28 cellular contexts compared by ENCODE assay signal in the genomic region with DNA sequence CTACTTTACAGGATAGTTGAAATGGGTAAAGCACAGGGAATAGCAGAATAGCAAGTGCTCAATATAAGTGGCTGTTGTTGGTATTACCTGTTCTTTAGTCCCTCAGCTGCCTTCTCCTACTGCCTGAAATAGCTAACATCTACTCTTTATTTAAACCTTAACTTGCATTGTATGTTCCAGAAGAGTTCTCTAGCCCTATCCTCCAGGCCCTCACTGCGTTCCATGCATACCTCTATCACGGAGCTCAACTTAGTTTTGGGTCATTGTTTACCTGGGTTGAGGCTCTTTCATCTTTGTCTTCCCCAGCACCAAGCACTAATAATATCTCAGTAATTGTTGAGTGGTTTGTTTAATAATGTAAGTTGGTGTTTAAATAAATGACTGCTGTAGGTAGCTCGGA.
"Had no signal": no experiment of that assay in that cellular context is flagged by ENCODE, and none has a peak within 500 bp of the region (broad histone marks: within the 10 kb centered on the region; RNA-seq: fewer than 3 reads in every experiment).

No MANE protein-coding gene starts in this region.

- H3K4me3 Mint-ChIP-seq: dendritic cell treated with granulocyte-macrophage colony-stimulating factor and Interleukin-4, amounts not matched to agents 40 ng/mL and 50 ng/mL, for 4 days; effector memory CD8-positive, alpha-beta T cell; endodermal cell; immature natural killer cell; mesothelial cell of epicardium; naive B cell had no signal

- H3K27me3 ChIP-seq: colonic mucosa, esophagus squamous epithelium, gastrocnemius medialis, heart left ventricle, hepatocyte had no signal

- ATAC-seq: effector memory CD8-positive, alpha-beta T cell; esophagus mucosa; gastrocnemius medialis; heart left ventricle; left colon; left lobe of liver; left ventricle myocardium superior; mucosa of descending colon had no signal

- H3K4me3 ChIP-seq: colonic mucosa, esophagus squamous epithelium, gastrocnemius medialis, heart left ventricle, hepatocyte, lower lobe of right lung, mucosa of descending colon had no signal

- DNase-seq: colonic mucosa; cortex of kidney; effector CD8-positive, alpha-beta T cell; effector memory CD8-positive, alpha-beta T cell; endodermal cell; erythroblast; esophagus squamous epithelium; foreskin fibroblast; foreskin melanocyte; gastrocnemius medialis; heart left ventricle; hypothalamus; immature natural killer cell; islet precursor cell; kidney; left colon; left ventricle myocardium superior; lower lobe of right lung; mesenchymal stem cell; mucosa of descending colon; naive B cell had no signal

- H3K36me3 ChIP-seq: colonic mucosa, esophagus squamous epithelium, gastrocnemius medialis, heart left ventricle, lower lobe of right lung had no signal

- H3K9me3 ChIP-seq: colonic mucosa, esophagus squamous epithelium, lower lobe of right lung, mucosa of descending colon had no signal

- H3K36me3 Mint-ChIP-seq: immature natural killer cell had no signal

- H3K9me3 Mint-ChIP-seq: effector memory CD8-positive, alpha-beta T cell had no signal

- H3K27me3 Mint-ChIP-seq: dendritic cell treated with granulocyte-macrophage colony-stimulating factor and Interleukin-4, amounts not matched to agents 40 ng/mL and 50 ng/mL, for 4 days had no signal

- H3K4me1 ChIP-seq: colonic mucosa, esophagus squamous epithelium, gastrocnemius medialis, heart left ventricle, lower lobe of right lung had no signal

- H3K4me2 ChIP-seq: hepatocyte had no signal

- FAIRE-seq: endometrium, kidney had no signal

- H3K27ac Mint-ChIP-seq: dendritic cell treated with granulocyte-macrophage colony-stimulating factor and Interleukin-4, amounts not matched to agents 40 ng/mL and 50 ng/mL, for 4 days; effector memory CD8-positive, alpha-beta T cell; endodermal cell; immature natural killer cell; mesothelial cell of epicardium had no signal

- H3K79me2 ChIP-seq: hepatocyte had no signal

- H3K27ac ChIP-seq: colonic mucosa, epithelial cell of prostate, esophagus squamous epithelium, gastrocnemius medialis, heart left ventricle, hepatocyte, lower lobe of right lung had no signal

- H3K4me1 Mint-ChIP-seq: immature natural killer cell, naive B cell had no signal

- H2AFZ ChIP-seq: hepatocyte had no signal
